In genomic region chr16:3459401-3460090, GRCh38 we compare ENCODE assay signal across 8 cellular contexts. TPM values are rescaled to one million over a fixed set of nuclear protein-coding genes. Genes with fewer than 3 reads are reported as not detected.
A peak's percentile ranks its signal among the peaks of the same experiment; 100 is the strongest.
DNase-seq lines count a peak whose midpoint lies in the region; ATAC-seq and TF ChIP-seq lines count a peak whose summit lies in the region.

No MANE protein-coding gene starts in this region.

- intact Hi-C loops in tibial artery (cut with DNase I; ENCODE audit: low total_unique reads): loop anchor here (5.0 to 10.0 kb wide), 2 partner anchors 152 to 225 kb away; partner anchors contain the start of genes TIGD7, ZNF200 and ZNF75A

- H3K27ac ChIP-seq in tibial artery: peak overlapping the region; percentile 91 to 97

- no peak for DNase-seq in activated T-cell treated with anti-CD3 and anti-CD28 coated beads, Interleukin-2, amount 50 U/mL, for 4 hours
- DNase-seq in activated T-cell treated with anti-CD3 and anti-CD28 coated beads for 4 hours: no peak
- DNase-seq in adipocyte (ENCODE audit: low read depth): peak; percentile 28
- peak; percentile 35 for DNase-seq in left kidney (ENCODE audit: low read depth, low spot score)
- no peak for DNase-seq in tibial artery
- DNase-seq in stimulated activated naive CD4-positive, alpha-beta T cell treated with Interleukin-2 at 50 U/mL for 16 hours (lab: John Stamatoyannopoulos, UW): no peak
- DNase-seq in DMS114 treated with DMSO at 0.1 percent for 48 hours (lab: John Stamatoyannopoulos, UW; ENCODE audit: unreplicated experiment): no peak

- H3K4me1 ChIP-seq in adipocyte (ENCODE audit: control insufficient read depth, insufficient read depth, low read length) (peaks cover 46% of the 10 kb centered on the region), tibial artery (peaks cover 0 to 55% (median 34%) of the 10 kb centered on the region in 4 donors)

- H3K4me3 ChIP-seq in adipocyte (ENCODE audit: low read length) (peak overlapping the region; percentile 88), tibial artery (peak overlapping the region; percentile 80 to 93)

- no peaks in the 10 kb centered on the region for H3K36me3 Mint-ChIP-seq in activated T-cell treated with anti-CD3 and anti-CD28 coated beads, Interleukin-2, amount 50 U/mL, for 4 hours (ENCODE audit: insufficient read depth)

- H3K9ac ChIP-seq in adipocyte (ENCODE audit: low read length): peak overlapping the region; percentile 98

- TF ChIP-seq CTCF in tibial artery (IDR thresholded peaks at IDR 0.05): no peak

- no peaks in the 10 kb centered on the region for H3K9me3 ChIP-seq in adipocyte (ENCODE audit: control insufficient read depth, low read length)
- no peaks in the 10 kb centered on the region for H3K9me3 ChIP-seq in tibial artery

- H3K36me3 ChIP-seq in adipocyte (ENCODE audit: control insufficient read depth, insufficient read depth, low read length, severe bottlenecking) (no peaks in the 10 kb centered on the region), tibial artery (no peaks in the 10 kb centered on the region)

- H3K27me3 ChIP-seq in adipocyte (replicated peaks; ENCODE audit: control insufficient read depth, insufficient read depth, low read length) (no peaks in the 10 kb centered on the region), tibial artery (no peaks in the 10 kb centered on the region)

- H3K4me1 Mint-ChIP-seq in activated T-cell treated with anti-CD3 and anti-CD28 coated beads, Interleukin-2, amount 50 U/mL, for 4 hours (ENCODE audit: low read depth): peaks cover 55% of the 10 kb centered on the region

- no peaks in the 10 kb centered on the region for H3K9me3 Mint-ChIP-seq in activated T-cell treated with anti-CD3 and anti-CD28 coated beads, Interleukin-2, amount 50 U/mL, for 4 hours

- no peaks in the 10 kb centered on the region for H3K27me3 Mint-ChIP-seq in activated T-cell treated with anti-CD3 and anti-CD28 coated beads, Interleukin-2, amount 50 U/mL, for 4 hours (ENCODE audit: low read depth)

- peak overlapping the region; percentile 89 for H3K4me3 Mint-ChIP-seq in activated T-cell treated with anti-CD3 and anti-CD28 coated beads, Interleukin-2, amount 50 U/mL, for 4 hours

- peak in 1 of 2 donors; percentile 9 for ATAC-seq in activated T-cell treated with anti-CD3 and anti-CD28 coated beads, Interleukin-2, amount 50 U/mL, for 4 hours
- ATAC-seq in HG02884 (IDR thresholded peaks at IDR 0.05; ENCODE audit: unreplicated experiment): no peak

RNA-seq across cellular contexts. Expression of gene NAA60, which starts 16.1 kb away (rescaled TPM):
- total RNA-seq in activated T-cell treated with anti-CD3 and anti-CD28 coated beads, Interleukin-2, amount 50 U/mL, for 4 hours: 10 to 100 TPM; 27.3 to 29.3 (median 27.8) TPM

RNA-seq across cellular contexts. Expression of gene ZNF597, which starts 16.2 kb away (rescaled TPM):
- total RNA-seq in activated T-cell treated with anti-CD3 and anti-CD28 coated beads, Interleukin-2, amount 50 U/mL, for 4 hours: 1 to 10 TPM; 1.2 to 1.5 (median 1.3) TPM

RNA-seq across cellular contexts. Expression of gene C16orf90, which starts 35.7 kb away (rescaled TPM):
- not detected for total RNA-seq in activated T-cell treated with anti-CD3 and anti-CD28 coated beads, Interleukin-2, amount 50 U/mL, for 4 hours

RNA-seq across cellular contexts. Expression of gene CLUAP1, which starts 41.3 kb away (rescaled TPM):
- 10 to 100 TPM; 12.0 to 15.0 (median 14.8) TPM for total RNA-seq in activated T-cell treated with anti-CD3 and anti-CD28 coated beads, Interleukin-2, amount 50 U/mL, for 4 hours

RNA-seq across cellular contexts. Expression of gene ZNF174, which starts 58.5 kb away (rescaled TPM):
- total RNA-seq in activated T-cell treated with anti-CD3 and anti-CD28 coated beads, Interleukin-2, amount 50 U/mL, for 4 hours: 1 to 10 TPM; 8.9 to 10.0 (median 9.2) TPM

Comparison
In these comparisons a context has a peak if more than half of its experiments do, and no peak if none do; other contexts are left out.
1. DNase-seq: peak in adipocyte (single experiment) and left kidney (single experiment); none in activated T-cell treated with anti-CD3 and anti-CD28 coated beads, Interleukin-2, amount 50 U/mL, for 4 hours (single experiment), activated T-cell treated with anti-CD3 and anti-CD28 coated beads for 4 hours (single experiment), tibial artery (0 of 2), stimulated activated naive CD4-positive, alpha-beta T cell treated with Interleukin-2 at 50 U/mL for 16 hours (single experiment) and DMS114 treated with DMSO at 0.1 percent for 48 hours (single experiment).